ENCODE assay signal across 8 cellular contexts in the genomic region with DNA sequence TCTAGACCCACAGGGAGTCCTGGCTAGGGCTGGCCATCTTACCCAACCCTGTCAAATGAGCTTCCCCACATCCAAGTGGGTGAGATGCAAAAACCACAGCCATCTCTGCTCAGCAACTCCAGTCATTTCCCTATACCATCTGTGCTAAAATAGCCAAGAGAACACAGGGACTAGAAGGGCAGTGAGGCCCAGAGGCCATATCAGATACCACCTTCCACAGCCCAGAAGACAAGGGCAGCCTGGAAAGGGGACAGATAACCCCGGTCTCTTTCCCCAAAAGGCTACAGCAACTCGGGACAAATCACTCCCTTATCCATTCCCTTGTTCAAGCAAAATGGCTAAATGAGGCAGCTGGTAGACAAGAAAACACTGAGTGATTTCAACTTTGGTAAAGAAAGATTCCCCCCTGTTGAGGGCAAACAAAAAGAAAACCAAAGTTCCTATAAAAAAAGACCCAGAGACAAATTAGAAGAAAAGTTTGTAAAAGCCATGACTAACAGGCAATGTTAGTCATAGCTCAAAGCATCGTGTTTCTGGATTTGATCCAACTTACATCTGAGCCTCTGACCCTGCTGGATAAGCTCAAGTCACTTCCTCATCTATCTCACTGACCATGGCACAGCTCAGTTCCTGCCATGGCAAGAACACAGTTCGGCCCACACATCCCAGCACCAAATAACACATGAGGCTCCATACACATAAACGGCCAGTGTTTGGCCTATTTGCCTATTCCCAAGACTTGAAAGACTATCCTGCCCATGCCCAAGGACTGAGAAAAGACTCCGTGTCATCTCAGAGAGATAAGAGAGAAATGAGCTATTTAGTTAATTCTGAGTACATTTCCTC. TPM values are rescaled to one million over a fixed set of nuclear protein-coding genes. Genes with fewer than 3 reads are reported as not detected.
DNase-seq lines count a peak whose midpoint lies in the region; ATAC-seq, FAIRE-seq and TF ChIP-seq lines count a peak whose summit lies in the region.

No MANE protein-coding gene starts in this region.

- POLR2A ChIA-PET in HCT116 (lab: Charles Lee) (interaction anchor here (0.8 to 1.9 kb wide), 4 partner anchors 18 to 99 kb away, joined by 3 to 4 read pairs (median 3); no protein-coding TSS in a partner anchor), GM10248 (lab: Yijun Ruan, JAX) (no interaction called here)

- intact Hi-C loops in HCT116 (cut with micrococcal nuclease): no loop called here

- TF ChIP-seq CTCF in HCT116 (IDR thresholded peaks at IDR 0.05 in 2 of 3, conservative IDR thresholded peaks at IDR 0.05 in 1 of 3; ENCODE audit: borderline replicate concordance in 1 of 3, insufficient read depth in 1 of 3, low read depth in 2 of 3, low read length in 2 of 3) (no peak), foreskin fibroblast (IDR thresholded peaks at IDR 0.05; ENCODE audit: low read depth, low read length) (no peak), GM10248 (IDR thresholded peaks at IDR 0.05; ENCODE audit: control extremely low read depth, extremely low read depth, low read depth, missing control alignments) (no peak)

- H2AFZ ChIP-seq in HCT116 (ENCODE audit: low read depth, low read length, poor library complexity, severe bottlenecking): no peak overlapping the region

- H3K4me1 ChIP-seq in HCT116 (ENCODE audit: control insufficient read depth in 1 of 2, insufficient read depth in 2 of 2, low read length in 2 of 2) (peaks cover 53 to 69% of the 10 kb centered on the region in 2 experiments), small intestine (ENCODE audit: control insufficient read depth in 2 of 2, insufficient read depth in 1 of 2, low read depth in 1 of 2, low read length in 1 of 2) (peaks cover 12 to 20% of the 10 kb centered on the region in 2 donors)

- 39 to 48% (median 42%) methylated on average over 6 of the region's 6 CpGs for WGBS in small intestine, 3 donors

- no peak for TF ChIP-seq POLR2A in HCT116 (IDR thresholded peaks at IDR 0.05; ENCODE audit: borderline replicate concordance, extremely low read depth, insufficient read depth, insufficient read length)

- H3K9ac ChIP-seq in HCT116 (ENCODE audit: low read length): peak overlapping the region; percentile 38

- H3K27ac ChIP-seq in HCT116 (ENCODE audit: low read depth, low read length): peak overlapping the region; percentile 67
- H3K27ac ChIP-seq in small intestine (ENCODE audit: low read depth in 1 of 2, low read length in 1 of 2): peak overlapping the region; percentile 65 to 84

- H3K36me3 ChIP-seq in HCT116 (ENCODE audit: control insufficient read depth in 1 of 2, insufficient read depth in 2 of 2, low read length in 2 of 2) (peaks cover 0 to 7% of the 10 kb centered on the region in 2 experiments; a peak in 1 of 4 replicates), small intestine (ENCODE audit: control insufficient read depth in 2 of 2, insufficient read depth in 2 of 2, low read length in 2 of 2) (peaks cover 0 to 7% of the 10 kb centered on the region in 2 donors)

- CTCF ChIA-PET in HCT116 (lab: Charles Lee) (interaction anchor here (1.3 to 2.1 kb wide), 2 partner anchors 22 to 41 kb away, joined by 4 to 8 read pairs; no protein-coding TSS in a partner anchor), GM10248 (lab: Yijun Ruan, JAX) (interaction anchor here (0.7 to 6.2 kb wide), 11 partner anchors 7 to 100 kb away, joined by 3 to 24 read pairs (median 4); a partner anchor contains a TSS)

- H4K20me1 ChIP-seq in HCT116 (ENCODE audit: insufficient read depth): no peaks in the 10 kb centered on the region

- FAIRE-seq in small intestine (lab: Jason Lieb, UNC): peak; percentile 39

- RAD21 ChIA-PET in HCT116 (lab: Charles Lee; ENCODE audit: low non-redundant PET in 1 of 2, low total read pairs in 2 of 2, uncharacterized antibody in 2 of 2, unreplicated experiment in 2 of 2): no interaction called here

- peak overlapping the region; percentile 5 to 29; a peak in 2 of 4 replicates for H3K4me3 ChIP-seq in HCT116 (replicated peaks in 1 of 2; ENCODE audit: low read depth in 1 of 2, low read length in 2 of 2)
- no peak overlapping the region for H3K4me3 ChIP-seq in foreskin fibroblast (ENCODE audit: low read depth in 1 of 2, low read length in 2 of 2)
- H3K4me3 ChIP-seq in small intestine (ENCODE audit: low read depth in 1 of 2, low read length in 2 of 2): peak overlapping the region in 1 of 2 donors; percentile 18

- 0 out of 2 replicates have a peak, but pooled peaks cover 6% of the 10 kb centered on the region for H3K79me2 ChIP-seq in HCT116 (ENCODE audit: insufficient read depth, low read length)

- H3K9me3 ChIP-seq in HCT116 (ENCODE audit: control insufficient read depth in 1 of 2, insufficient read depth in 1 of 2, low read depth in 1 of 2, low read length in 2 of 2) (no peaks in the 10 kb centered on the region), small intestine (ENCODE audit: control insufficient read depth, low read depth) (no peaks in the 10 kb centered on the region)

- no TSS peak for BruUV-seq in HCT116 (replicated peaks; lab: Mats Ljungman, UMichigan)

- TF ChIP-seq RAD21 in HCT116 (IDR thresholded peaks at IDR 0.05; ENCODE audit: low read depth): no peak

- no peaks in the 10 kb centered on the region for H3K9me2 ChIP-seq in HCT116 (ENCODE audit: insufficient read depth)

- peak; percentile 28; the same call in 1 of the 2 replicates for ATAC-seq in HCT116
- ATAC-seq in SK-N-SH treated with all-trans-retinoic acid at 6 μM for 48 hours: peak; percentile 69
- no peak for ATAC-seq in GM21576 (IDR thresholded peaks at IDR 0.05; ENCODE audit: unreplicated experiment)

- DNase-seq in HCT116 (ENCODE audit: low read depth, low spot score): peak; percentile 89
- DNase-seq in foreskin fibroblast: peak; percentile 90 to 95
- DNase-seq in small intestine: peak; percentile 87
- DNase-seq in NCI-H1436 treated with DMSO at 0.1 percent for 48 hours (lab: John Stamatoyannopoulos, UW): no peak
- no peak for DNase-seq in activated CD4-positive, alpha-beta T cell treated with anti-CD3 and anti-CD28 coated beads, Interleukin-2, amount 50 U/mL, for 4 hours
- no peak for DNase-seq in GM10248 (ENCODE audit: extremely low spot score)

- H3K4me2 ChIP-seq in HCT116 (ENCODE audit: low read length): peak overlapping the region; percentile 88

- H3K27me3 ChIP-seq in HCT116 (ENCODE audit: insufficient read depth, low read length) (no peaks in the 10 kb centered on the region), small intestine (ENCODE audit: control insufficient read depth in 2 of 2, insufficient read depth in 2 of 2, low read length in 2 of 2) (no peaks in the 10 kb centered on the region)

TF ChIP-seq in HCT116, 20 proteins besides CTCF, POLR2A, EP300 and RAD21:
- TF ChIP-seq, protein P1, sequence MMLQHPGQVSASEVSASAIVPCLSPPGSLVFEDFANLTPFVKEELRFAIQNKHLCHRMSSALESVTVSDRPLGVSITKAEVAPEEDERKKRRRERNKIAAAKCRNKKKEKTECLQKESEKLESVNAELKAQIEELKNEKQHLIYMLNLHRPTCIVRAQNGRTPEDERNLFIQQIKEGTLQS (IDR thresholded peaks at IDR 0.05): no peak
- TF ChIP-seq POLR2AphosphoS5 (IDR thresholded peaks at IDR 0.05; ENCODE audit: low read depth, low read length): peak; percentile 54; the same call in 1 of the 2 replicates
- no peak for TF ChIP-seq EGR1 (IDR thresholded peaks at IDR 0.05; ENCODE audit: low read depth)
- no peak for TF ChIP-seq FOSL1 (IDR thresholded peaks at IDR 0.05; ENCODE audit: low read depth)
- TF ChIP-seq JUND (IDR thresholded peaks at IDR 0.05): no peak
- TF ChIP-seq TCF7L2 (IDR thresholded peaks at IDR 0.05; ENCODE audit: borderline replicate concordance, extremely low read depth, insufficient read depth, insufficient read length): peak; percentile 42
- TF ChIP-seq SIN3A (IDR thresholded peaks at IDR 0.05; ENCODE audit: low read depth): no peak
- no peak for TF ChIP-seq ZNF274 (IDR thresholded peaks at IDR 0.05; ENCODE audit: low read depth, low read length)

TF ChIP-seq in SK-N-SH treated with all-trans-retinoic acid at 6 μM for 48 hours, 23 proteins besides CTCF, POLR2A, EP300 and RAD21 (continues in another document):
- TF ChIP-seq ARNTL (CRISPR knock-in tag; IDR thresholded peaks at IDR 0.05; ENCODE audit: borderline replicate concordance, low read depth): no peak
- TF ChIP-seq ISL1 (CRISPR knock-in tag; IDR thresholded peaks at IDR 0.05): no peak
- TF ChIP-seq OSR1 (CRISPR knock-in tag; IDR thresholded peaks at IDR 0.05): peak; percentile 16
- TF ChIP-seq PPARA (CRISPR knock-in tag; IDR thresholded peaks at IDR 0.05; ENCODE audit: borderline replicate concordance): no peak
- TF ChIP-seq RARB (CRISPR knock-in tag; IDR thresholded peaks at IDR 0.05): 0 out of 2 replicates have a peak, but pooled peaks have one; percentile 70
- TF ChIP-seq, protein P2, sequence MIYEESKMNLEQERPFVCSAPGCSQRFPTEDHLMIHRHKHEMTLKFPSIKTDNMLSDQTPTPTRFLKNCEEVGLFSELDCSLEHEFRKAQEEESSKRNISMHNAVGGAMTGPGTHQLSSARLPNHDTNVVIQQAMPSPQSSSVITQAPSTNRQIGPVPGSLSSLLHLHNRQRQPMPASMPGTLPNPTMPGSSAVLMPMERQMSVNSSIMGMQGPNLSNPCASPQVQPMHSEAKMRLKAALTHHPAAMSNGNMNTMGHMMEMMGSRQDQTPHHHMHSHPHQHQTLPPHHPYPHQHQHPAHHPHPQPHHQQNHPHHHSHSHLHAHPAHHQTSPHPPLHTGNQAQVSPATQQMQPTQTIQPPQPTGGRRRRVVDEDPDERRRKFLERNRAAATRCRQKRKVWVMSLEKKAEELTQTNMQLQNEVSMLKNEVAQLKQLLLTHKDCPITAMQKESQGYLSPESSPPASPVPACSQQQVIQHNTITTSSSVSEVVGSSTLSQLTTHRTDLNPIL (CRISPR knock-in tag; IDR thresholded peaks at IDR 0.05; ENCODE audit: low read depth): no peak
- no peak for TF ChIP-seq BACH2 (CRISPR knock-in tag; IDR thresholded peaks at IDR 0.05; ENCODE audit: borderline replicate concordance)

RNA-seq across cellular contexts. Expression of a gene that starts 3.1 kb away (rescaled TPM):
- 70.2 TPM for total RNA-seq in HCT116 (2021; ENCODE audit: unreplicated experiment)
- polyA plus RNA-seq in HCT116 (2012): 98.9 and 197 TPM in 2 replicates
- polyA plus RNA-seq in small intestine: 10 to 100 TPM; 33.8 to 62.7 (median 36.5) TPM

RNA-seq across cellular contexts. Expression of a gene that starts 26.1 kb away (rescaled TPM):
- total RNA-seq in HCT116 (2021; ENCODE audit: unreplicated experiment): not detected
- 0.06 TPM in 1 of 2 replicates, not detected in the other for polyA plus RNA-seq in HCT116 (2012)
- 100 to 1,000 TPM in 1 of 3 donors, 10 to 100 TPM in 1, 1 to 10 TPM in 1; 6.9 to 141 (median 11.1) TPM for polyA plus RNA-seq in small intestine

RNA-seq across cellular contexts. Expression of a gene that starts 55.5 kb away (rescaled TPM):
- total RNA-seq in HCT116 (2021; ENCODE audit: unreplicated experiment): 0.27 TPM
- not detected in 2 replicates for polyA plus RNA-seq in HCT116 (2012)
- 1 to 10 TPM in 2 of 3 donors, not detected in 1; 1.6 to 3.8 TPM for polyA plus RNA-seq in small intestine

Comparison
In these comparisons a context has a peak if more than half of its experiments do, and no peak if none do; other contexts are left out.
1. DNase-seq: peak in HCT116 (single experiment), foreskin fibroblast (2 of 2) and small intestine (single experiment); none in NCI-H1436 treated with DMSO at 0.1 percent for 48 hours (single experiment), activated CD4-positive, alpha-beta T cell treated with anti-CD3 and anti-CD28 coated beads, Interleukin-2, amount 50 U/mL, for 4 hours (0 of 2) and GM10248 (single experiment).
2. H3K4me3 ChIP-seq: peak in HCT116 (2 of 2); none in foreskin fibroblast (0 of 2).